8 cellular contexts compared by ENCODE assay signal in genomic region chr1:224114787-224115175, GRCh38. TPM values are rescaled to one million over a fixed set of nuclear protein-coding genes. Genes with fewer than 3 reads are reported as not detected.
DNase-seq lines count a peak whose midpoint lies in the region; ATAC-seq and TF ChIP-seq lines count a peak whose summit lies in the region.

No MANE protein-coding gene starts in this region.

- H2AFZ ChIP-seq in neuron (ENCODE audit: low read depth, low read length): peak overlapping the region; percentile 77

- H3K36me3 ChIP-seq in Peyer's patch (peaks cover 0 to 4% (median 0%) of the 10 kb centered on the region in 3 donors), esophagus (ENCODE audit: control insufficient read depth in 2 of 2, insufficient read depth in 2 of 2, low read length in 1 of 2) (no peaks in the 10 kb centered on the region), neuron (ENCODE audit: insufficient read depth, low read length) (peaks cover 4% of the 10 kb centered on the region)

- no peak for TF ChIP-seq CTCF in Peyer's patch (IDR thresholded peaks at IDR 0.05)

- DNase-seq in Peyer's patch: no peak
- DNase-seq in NCI-H526 treated with DMSO at 0.1 percent for 48 hours (lab: John Stamatoyannopoulos, UW): no peak

- H3K4me1 ChIP-seq in Peyer's patch (peaks cover 0 to 21% (median 2%) of the 10 kb centered on the region in 4 donors), esophagus (ENCODE audit: control insufficient read depth in 2 of 2, insufficient read depth in 2 of 2, low read length in 1 of 2) (no peaks in the 10 kb centered on the region), neuron (ENCODE audit: insufficient read depth, low read length) (peaks cover 22% of the 10 kb centered on the region)

- ATAC-seq in GM19023 (IDR thresholded peaks at IDR 0.05; ENCODE audit: unreplicated experiment) (peak; percentile 4), HG02759 (IDR thresholded peaks at IDR 0.05; ENCODE audit: unreplicated experiment) (no peak), HG03432 (IDR thresholded peaks at IDR 0.05; ENCODE audit: unreplicated experiment) (no peak), HG02852 (IDR thresholded peaks at IDR 0.05; ENCODE audit: unreplicated experiment) (no peak)

- H3K4me3 ChIP-seq in Peyer's patch (peak overlapping the region; percentile 76 to 95 (median 84)), esophagus (ENCODE audit: low read depth in 1 of 2, low read length in 2 of 2) (peak overlapping the region; percentile 93 to 96), neuron (ENCODE audit: low read length) (peak overlapping the region; percentile 64)

- H3K27ac ChIP-seq in Peyer's patch: peak overlapping the region; percentile 90 to 96 (median 94)
- H3K27ac ChIP-seq in esophagus (ENCODE audit: low read depth in 2 of 2, low read length in 1 of 2): peak overlapping the region; percentile 94 to 97

- WGBS in esophagus, 2 donors: 3% methylated on average over 11 of the region's 11 CpGs

- TF ChIP-seq POLR2A in Peyer's patch (IDR thresholded peaks at IDR 0.05): no peak

- H3K27me3 ChIP-seq in Peyer's patch (no peaks in the 10 kb centered on the region), esophagus (ENCODE audit: control insufficient read depth in 1 of 2, insufficient read depth in 2 of 2, low read length in 2 of 2) (no peaks in the 10 kb centered on the region), neuron (ENCODE audit: insufficient read depth, low read length) (no peaks in the 10 kb centered on the region)

- H3K9me3 ChIP-seq in Peyer's patch (no peaks in the 10 kb centered on the region), esophagus (ENCODE audit: control insufficient read depth in 2 of 2, insufficient read depth in 1 of 2, low read depth in 1 of 2, low read length in 1 of 2) (no peaks in the 10 kb centered on the region), neuron (ENCODE audit: low read length) (no peaks in the 10 kb centered on the region)

RNA-seq across cellular contexts. Expression of gene FBXO28, which starts 0.9 kb away (rescaled TPM):
- 10 to 100 TPM; 20.5 to 34.0 (median 28.5) TPM for total RNA-seq in Peyer's patch
- 10 to 100 TPM; 11.9 to 13.2 TPM for polyA plus RNA-seq in esophagus
